19 cellular contexts compared by ENCODE assay signal in genomic region chr18:26044807-26045206, GRCh38. TPM values are rescaled to one million over a fixed set of nuclear protein-coding genes. Genes with fewer than 3 reads are reported as not detected.
DNase-seq lines count a peak whose midpoint lies in the region; ATAC-seq, FAIRE-seq and TF ChIP-seq lines count a peak whose summit lies in the region.
"Had no signal": no experiment of that assay in that cellular context is flagged by ENCODE, and none has a peak within 500 bp of the region (broad histone marks: within the 10 kb centered on the region; RNA-seq: fewer than 3 reads in every experiment).

No MANE protein-coding gene starts in this region.

- H3K79me2 ChIP-seq in HepG2 (ENCODE audit: insufficient read depth, low read length), result no peaks in the 10 kb centered on the region

- no peak for FAIRE-seq in HepG2 (lab: Jason Lieb, UNC)
- FAIRE-seq: GM18507, H1 had no signal

- H3K4me3 ChIP-seq in HepG2 (replicated peaks in 1 of 3; ENCODE audit: insufficient read depth in 1 of 3, low read depth in 2 of 3, low read length in 3 of 3), result no peak overlapping the region
- H3K4me3 ChIP-seq in right lobe of liver, result no peak overlapping the region
- H3K4me3 ChIP-seq in Panc1 (ENCODE audit: low read depth in 2 of 2, low read length in 2 of 2), result no peak overlapping the region
- H3K4me3 ChIP-seq: GM23248 had no signal

- peaks cover 5 to 8% of the 10 kb centered on the region in 2 experiments; a peak in 4 of 5 replicates for H3K36me3 ChIP-seq in HepG2 (replicated peaks in 1 of 2; ENCODE audit: control insufficient read depth in 1 of 2, insufficient read depth in 2 of 2, low read length in 2 of 2)
- H3K36me3 ChIP-seq in right lobe of liver, result no peaks in the 10 kb centered on the region
- H3K36me3 ChIP-seq in Panc1 (ENCODE audit: control insufficient read depth, insufficient read depth, low read length), result peaks cover 7% of the 10 kb centered on the region; the same call in 1 of the 2 replicates

- no peaks in the 10 kb centered on the region for H3K27me3 ChIP-seq in HepG2 (ENCODE audit: control insufficient read depth in 1 of 2, insufficient read depth in 2 of 2, low read length in 2 of 2)
- no peaks in the 10 kb centered on the region for H3K27me3 ChIP-seq in right lobe of liver
- no peaks in the 10 kb centered on the region for H3K27me3 ChIP-seq in Panc1 (ENCODE audit: control insufficient read depth, insufficient read depth, low read length)

- H3K9ac ChIP-seq in HepG2 (ENCODE audit: insufficient read depth, low read depth, low read length), result no peak overlapping the region
- H3K9ac ChIP-seq: GM23248 had no signal

- H2AFZ ChIP-seq in HepG2 (ENCODE audit: low read length), result no peak overlapping the region
- H2AFZ ChIP-seq: GM23248 had no signal

- CTCF ChIA-PET in HepG2 (lab: Yijun Ruan, JAX; ENCODE audit: low intra/inter-chr PET ratio, low total read pairs), result no interaction called here
- CTCF ChIA-PET in Panc1 (lab: Charles Lee), result no interaction called here

- no peaks in the 10 kb centered on the region; the same call in 1 of the 2 replicates for H4K20me1 ChIP-seq in HepG2 (ENCODE audit: insufficient read depth, low read length)

- POLR2A ChIA-PET in HepG2 (lab: Yijun Ruan, JAX) (no interaction called here), Panc1 (lab: Charles Lee) (no interaction called here)

- in situ Hi-C loops in HepG2 (cut with HindIII; ENCODE audit: extremely low pct_ligation_motif_present, low pct_unique_long_range_greater_than_20kb) (no loop called here), Panc1 (cut with HindIII; ENCODE audit: low pct_unique_long_range_greater_than_20kb, low sequenced_read_pairs) (no loop called here)

- H3K4me1 ChIP-seq in HepG2 (ENCODE audit: insufficient read depth, low read length) (no peaks in the 10 kb centered on the region), right lobe of liver (no peaks in the 10 kb centered on the region), Panc1 (ENCODE audit: control insufficient read depth, insufficient read depth, low read length) (peaks cover 3% of the 10 kb centered on the region; the same call in 1 of the 2 replicates)

- no peak for ATAC-seq in HepG2
- no peak for ATAC-seq in right lobe of liver
- ATAC-seq in Panc1, result no peak
- ATAC-seq in central memory CD8-positive, alpha-beta T cell (replicated peaks; ENCODE audit: extremely low read depth, poor library complexity, severe bottlenecking), result no peak
- ATAC-seq in HG02798 (IDR thresholded peaks at IDR 0.05; ENCODE audit: poor library complexity, unreplicated experiment), result no peak
- ATAC-seq in GM18517 (IDR thresholded peaks at IDR 0.05; ENCODE audit: unreplicated experiment), result no peak

- no peaks in the 10 kb centered on the region for H3K27me3 Mint-ChIP-seq in central memory CD8-positive, alpha-beta T cell
- H3K27me3 Mint-ChIP-seq: CD4-positive, alpha-beta memory T cell had no signal

- intact Hi-C loops in HepG2 (cut with micrococcal nuclease; ENCODE audit: unreplicated experiment), result no loop called here
- intact Hi-C loops in right lobe of liver (cut with DNase I), result no loop called here
- intact Hi-C loops in Panc1 (cut with micrococcal nuclease; ENCODE audit: unreplicated experiment), result no loop called here

- no TSS peak for BruUV-seq in HepG2 (replicated peaks; lab: Mats Ljungman, UMichigan)
- TSS peak; percentile 32 for BruUV-seq in Panc1 (replicated peaks; lab: Mats Ljungman, UMichigan)

- peaks cover 32% of the 10 kb centered on the region for H3K4me1 Mint-ChIP-seq in central memory CD8-positive, alpha-beta T cell

- no peaks in the 10 kb centered on the region for H3K9me3 ChIP-seq in HepG2 (ENCODE audit: low read length)
- H3K9me3 ChIP-seq in right lobe of liver, result no peaks in the 10 kb centered on the region
- no peaks in the 10 kb centered on the region for H3K9me3 ChIP-seq in Panc1 (ENCODE audit: control insufficient read depth, insufficient read depth, low read depth, low read length)

- TF ChIP-seq POLR2A in HepG2 (IDR thresholded peaks at IDR 0.05; ENCODE audit: insufficient read depth in 1 of 2, low read depth in 2 of 2, low read length in 2 of 2) (no peak), right lobe of liver (IDR thresholded peaks at IDR 0.05) (no peak)

- WGBS in HepG2 (ENCODE audit: low lambda C conversion rate), result 98% methylated on average over 3 of the region's 3 CpGs
- WGBS in right lobe of liver (ENCODE audit: insufficient coverage, low coverage, low lambda C conversion rate, missing lambda C conversion rate), result 100% methylated on average over 1 of the region's 3 CpGs

- no peak overlapping the region for H3K4me2 ChIP-seq in HepG2 (ENCODE audit: low read depth, low read length)

- no peak for TF ChIP-seq EP300 in HepG2 (IDR thresholded peaks at IDR 0.05; ENCODE audit: low read depth in 2 of 2, low read length in 2 of 2)
- TF ChIP-seq EP300 in HepG2 (CRISPR knock-in tag; IDR thresholded peaks at IDR 0.05; ENCODE audit: borderline replicate concordance), result no peak

- no peak for DNase-seq in HepG2 (ENCODE audit: low spot score)
- no peak for DNase-seq in right lobe of liver
- no peak for DNase-seq in Panc1 (ENCODE audit: low read depth, low spot score)
- no peak for DNase-seq in central memory CD8-positive, alpha-beta T cell (ENCODE audit: low spot score in 2 of 2)
- DNase-seq in occipital lobe (lab: John Stamatoyannopoulos, UW), result no peak
- DNase-seq: 8988T; C1 segment of cervical spinal cord; Calu3; CD4-positive, alpha-beta memory T cell; COR-L47; DMS53; DMS79 treated with DMSO at 0.1 percent for 48 hours; GM23248; H7; HCEC 1CT had no signal

- TF ChIP-seq RAD21 in HepG2 (CRISPR knock-in tag; IDR thresholded peaks at IDR 0.05), result no peak

- H3K36me3 Mint-ChIP-seq in central memory CD8-positive, alpha-beta T cell (ENCODE audit: insufficient read depth), result peaks cover 16% of the 10 kb centered on the region

- no peaks in the 10 kb centered on the region for H3K9me3 Mint-ChIP-seq in central memory CD8-positive, alpha-beta T cell
- H3K9me3 Mint-ChIP-seq: CD4-positive, alpha-beta memory T cell had no signal

- H3K4me3 Mint-ChIP-seq in central memory CD8-positive, alpha-beta T cell, result no peak overlapping the region
- H3K4me3 Mint-ChIP-seq: CD4-positive, alpha-beta memory T cell had no signal

- H3K27ac Mint-ChIP-seq in central memory CD8-positive, alpha-beta T cell (ENCODE audit: low read depth), result peak overlapping the region; percentile 7

- H3K27ac ChIP-seq in HepG2 (ENCODE audit: extremely low read length, insufficient read depth, low read length) (no peak overlapping the region), right lobe of liver (no peak overlapping the region), Panc1 (ENCODE audit: low read length) (no peak overlapping the region)
- H3K27ac ChIP-seq: GM23248 had no signal

- no peak for TF ChIP-seq CTCF in HepG2 (CRISPR knock-in tag; IDR thresholded peaks at IDR 0.05)
- TF ChIP-seq CTCF in right lobe of liver (IDR thresholded peaks at IDR 0.05), result no peak
- no peak for TF ChIP-seq CTCF in Panc1 (IDR thresholded peaks at IDR 0.05)

TF ChIP-seq in HepG2, 621 proteins besides CTCF, POLR2A, EP300 and RAD21:
- TF ChIP-seq, protein P1, sequence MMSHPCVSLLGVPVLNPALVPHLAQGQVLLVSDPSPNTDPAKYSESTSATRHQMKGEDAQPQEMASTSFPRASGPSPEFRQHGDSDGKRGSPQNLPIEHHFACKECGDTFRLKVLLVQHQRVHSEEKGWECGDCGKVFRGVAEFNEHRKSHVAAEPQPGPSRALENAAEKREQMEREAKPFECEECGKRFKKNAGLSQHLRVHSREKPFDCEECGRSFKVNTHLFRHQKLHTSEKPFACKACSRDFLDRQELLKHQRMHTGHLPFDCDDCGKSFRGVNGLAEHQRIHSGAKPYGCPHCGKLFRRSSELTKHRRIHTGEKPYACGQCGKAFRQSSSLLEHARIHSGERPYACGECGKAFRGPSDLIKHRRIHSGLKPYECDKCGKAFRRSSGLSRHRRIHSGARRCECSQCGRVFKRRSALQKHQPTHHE (CRISPR knock-in tag; IDR thresholded peaks at IDR 0.05; ENCODE audit: borderline replicate concordance), result no peak
- TF ChIP-seq MAFF (IDR thresholded peaks at IDR 0.05; ENCODE audit: low read depth, low read length), result peak; percentile 49
- TF ChIP-seq, protein P2, sequence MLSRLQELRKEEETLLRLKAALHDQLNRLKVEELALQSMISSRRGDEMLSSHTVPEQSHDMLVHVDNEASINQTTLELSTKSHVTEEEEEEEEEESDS (CRISPR knock-in tag; IDR thresholded peaks at IDR 0.05; ENCODE audit: borderline replicate concordance), result no peak
- peak; percentile 62 to 64 for TF ChIP-seq MAFK (conservative IDR thresholded peaks at IDR 0.05 in 1 of 2, IDR thresholded peaks at IDR 0.05 in 1 of 2; ENCODE audit: low read length in 2 of 2)
TF ChIP-seq in HepG2: peak in this region for 2.

RNA-seq across cellular contexts. Expression of gene SS18, which starts 45.6 kb away (rescaled TPM):
- total RNA-seq in HepG2 (2016; rRNA removed; fragmentation: Illumina TruSeq; extraction: Trizol), result 49.2 and 61.4 TPM in 2 replicates
- total RNA-seq in HepG2 (2016; cell fraction: cytosol; rRNA removed; fragmentation: Illumina TruSeq; extraction: Trizol; ENCODE audit: low read depth), result 10.7 and 13.7 TPM in 2 replicates
- total RNA-seq in HepG2 (2016; cell fraction: insoluble cytoplasmic fraction; rRNA removed; fragmentation: Illumina TruSeq; extraction: Trizol), result 51.5 and 60.3 TPM in 2 replicates
- total RNA-seq in HepG2 (2016; cell fraction: membrane; rRNA removed; fragmentation: Illumina TruSeq; extraction: Trizol), result 21.3 and 25.4 TPM in 2 replicates
- total RNA-seq in HepG2 (2016; cell fraction: nucleus; rRNA removed; fragmentation: Illumina TruSeq; extraction: Trizol), result 48.8 and 54.9 TPM in 2 replicates
- polyA plus RNA-seq in HepG2 (2011; rRNA removed), result 82.7 and 83.2 TPM in 2 replicates
- polyA plus RNA-seq in HepG2 (2011; cell fraction: cytosol; rRNA removed), result 54.4 and 60.0 TPM in 2 replicates
- 137 and 298 TPM in 2 replicates for polyA plus RNA-seq in HepG2 (2011; cell fraction: nucleus; rRNA removed)
- polyA plus RNA-seq in HepG2 (2012), result 22.4 and 25.8 TPM in 2 replicates
- 2.4 and 2.5 TPM in 2 replicates for polyA plus RNA-seq in HepG2 (2016; cell fraction: cytosol; fragmentation: Illumina TruSeq; extraction: Trizol; ENCODE audit: low read depth)
- polyA plus RNA-seq in HepG2 (2016; cell fraction: insoluble cytoplasmic fraction; fragmentation: Illumina TruSeq; extraction: Trizol; ENCODE audit: low read depth), result 53.8 and 56.4 TPM in 2 replicates
- 8.0 and 8.3 TPM in 2 replicates for polyA plus RNA-seq in HepG2 (2016; cell fraction: membrane; fragmentation: Illumina TruSeq; extraction: Trizol; ENCODE audit: low read depth)
- 60.3 and 72.6 TPM in 2 replicates for polyA plus RNA-seq in HepG2 (2016; cell fraction: nucleus; fragmentation: Illumina TruSeq; extraction: Trizol; ENCODE audit: insufficient read depth, low read depth)
- polyA minus RNA-seq in HepG2 (2011; rRNA and poly(A)+ RNA removed; ENCODE audit: low replicate concordance), result 114 and 259 TPM in 2 replicates
- 68.2 and 84.6 TPM in 2 replicates for polyA minus RNA-seq in HepG2 (2011; cell fraction: cytosol; rRNA and poly(A)+ RNA removed)
- 156 TPM in 2 replicates for polyA minus RNA-seq in HepG2 (2011; cell fraction: nucleus; rRNA and poly(A)+ RNA removed)
- total RNA-seq in right lobe of liver, result 10 to 100 TPM; 26.6 to 47.3 (median 37.6) TPM
- 99.1 TPM for total RNA-seq in Panc1 (2021; ENCODE audit: unreplicated experiment)
- 90.0 TPM for polyA plus RNA-seq in Panc1 (2012; ENCODE audit: insufficient read length)
- 68.0 TPM for total RNA-seq in occipital lobe
